ENCODE assay signal across 15 cellular contexts in genomic region chr9:133656211-133657119, GRCh38. TPM values are rescaled to one million over a fixed set of nuclear protein-coding genes. Genes with fewer than 3 reads are reported as not detected.
DNase-seq lines count a peak whose midpoint lies in the region; FAIRE-seq and TF ChIP-seq lines count a peak whose summit lies in the region.
"Had no signal": no experiment of that assay in that cellular context is flagged by ENCODE, and none has a peak within 500 bp of the region (broad histone marks: within the 10 kb centered on the region; RNA-seq: fewer than 3 reads in every experiment).

No MANE protein-coding gene starts in this region.

- no peak overlapping the region for H3K4me2 ChIP-seq in neural progenitor cell

- FAIRE-seq in H54 (lab: Jason Lieb, UNC) = no peak
- FAIRE-seq: HTR-8/SVneo had no signal

- H4K20me1 ChIP-seq in neural progenitor cell (ENCODE audit: low read depth) = no peaks in the 10 kb centered on the region

- peaks cover 23% of the 10 kb centered on the region for H3K4me1 Mint-ChIP-seq in neural progenitor cell

- H3K79me2 ChIP-seq in neural progenitor cell (ENCODE audit: low read depth) = no peaks in the 10 kb centered on the region
- H3K79me2 ChIP-seq: parathyroid adenoma had no signal

- peaks cover 8% of the 10 kb centered on the region for H3F3A ChIP-seq in neural progenitor cell (ENCODE audit: low read depth)

- CTCF ChIA-PET in A673 (lab: Charles Lee) = no interaction called here

- H3K9ac ChIP-seq in neural progenitor cell = no peak overlapping the region
- H3K9ac ChIP-seq: parathyroid adenoma had no signal

- no peak overlapping the region for H2AFZ ChIP-seq in neural progenitor cell (replicated peaks)
- H2AFZ ChIP-seq: parathyroid adenoma had no signal

- H3K27ac ChIP-seq in neural progenitor cell (no peak overlapping the region), A673 (ENCODE audit: low read depth, low read length, poor library complexity, severe bottlenecking) (no peak overlapping the region), substantia nigra (ENCODE audit: low read depth, low read length, poor library complexity, severe bottlenecking) (no peak overlapping the region)
- H3K27ac ChIP-seq: epithelial cell of prostate, parathyroid adenoma had no signal

- POLR2A ChIA-PET in A673 (lab: Charles Lee; ENCODE audit: low non-redundant PET) = no interaction called here

- no TSS peak for BruUV-seq in A673 (replicated peaks; lab: Mats Ljungman, UMichigan)

- no peaks in the 10 kb centered on the region for H3K36me3 Mint-ChIP-seq in neural progenitor cell

- H3K27me3 Mint-ChIP-seq in neural progenitor cell (ENCODE audit: insufficient read depth, low read depth) = peaks cover 29% of the 10 kb centered on the region

- TF ChIP-seq POLR2A in H54 (IDR thresholded peaks at IDR 0.05; ENCODE audit: low read depth, low read length) = no peak

- TF ChIP-seq CTCF in neural progenitor cell (IDR thresholded peaks at IDR 0.05) (no peak), A673 (conservative IDR thresholded peaks at IDR 0.05; ENCODE audit: low read depth, low read length) (no peak)

- H3K27me3 ChIP-seq in neural progenitor cell = peaks cover 64% of the 10 kb centered on the region
- H3K27me3 ChIP-seq in A673 (replicated peaks; ENCODE audit: insufficient read depth, low read depth, low read length, poor library complexity) = peaks cover 40% of the 10 kb centered on the region

- H3K36me3 ChIP-seq in neural progenitor cell = no peaks in the 10 kb centered on the region
- H3K36me3 ChIP-seq in A673 (ENCODE audit: insufficient read depth, low read length, poor library complexity, severe bottlenecking) = no peaks in the 10 kb centered on the region

- no peaks in the 10 kb centered on the region for H3K9me3 Mint-ChIP-seq in neural progenitor cell

- H3K4me3 ChIP-seq in neural progenitor cell (no peak overlapping the region), A673 (ENCODE audit: low read depth, low read length, poor library complexity, severe bottlenecking) (no peak overlapping the region)

- H3K27ac Mint-ChIP-seq in neural progenitor cell = no peak overlapping the region

- peak; percentile 41 for DNase-seq in DMS53 treated with DMSO at 0.1 percent for 48 hours (lab: John Stamatoyannopoulos, UW; ENCODE audit: unreplicated experiment)
- DNase-seq in NCI-H2196 (lab: John Stamatoyannopoulos, UW; ENCODE audit: unreplicated experiment) = peak; percentile 43
- peak; percentile 24 for DNase-seq in activated CD8-positive, alpha-beta memory T cell treated with anti-CD3 and anti-CD28 coated beads, Interleukin-2, amount 50 U/mL, for 4 hours
- DNase-seq in neural progenitor cell (ENCODE audit: low spot score) = no peak
- no peak for DNase-seq in A673 (ENCODE audit: low spot score)
- DNase-seq in H54 (ENCODE audit: insufficient read length, low spot score) = no peak
- no peak for DNase-seq in substantia nigra (lab: John Stamatoyannopoulos, UW)
- DNase-seq: GOT3, mesendoderm, NCI-H146, OCI-M1 had no signal

- H3K4me1 ChIP-seq in neural progenitor cell (peaks cover 17% of the 10 kb centered on the region), A673 (ENCODE audit: insufficient read depth, low read length, poor library complexity, severe bottlenecking) (peaks cover 16% of the 10 kb centered on the region)
- H3K4me1 ChIP-seq: parathyroid adenoma had no signal

- intact Hi-C loops in A673 (cut with micrococcal nuclease; ENCODE audit: unreplicated experiment) = no loop called here

- H3K4me3 Mint-ChIP-seq in neural progenitor cell = peak overlapping the region; percentile 41

- H3K9me3 ChIP-seq in neural progenitor cell (ENCODE audit: low read depth) (no peaks in the 10 kb centered on the region), A673 (ENCODE audit: low read depth, low read length, poor library complexity, severe bottlenecking) (no peaks in the 10 kb centered on the region)

RNA-seq across cellular contexts. Expression of gene DBH, which starts 20.3 kb away (rescaled TPM):
- not detected in 2 replicates for total RNA-seq in neural progenitor cell (ENCODE audit: low replicate concordance)
- not detected in 2 replicates for total RNA-seq in A673 (2021)

RNA-seq across cellular contexts. Expression of gene FAM163B, which starts 47.3 kb away (rescaled TPM):
- total RNA-seq in neural progenitor cell (ENCODE audit: low replicate concordance) = 0.31 TPM in 1 of 2 replicates, not detected in the other
- total RNA-seq in A673 (2021) = not detected in 2 replicates
- total RNA-seq: T-helper 1 cell treated with Interleukin-12 subunit alpha and Interleukin-12 subunit beta and Interleukin-4 antibody, amounts not matched to agents 30 ng/mL and 1 ng/mL, for 36 hours had no signal

Comparison
In these comparisons a context has a peak if more than half of its experiments do, and no peak if none do; other contexts are left out.
1. DNase-seq: peak in DMS53 treated with DMSO at 0.1 percent for 48 hours (single experiment), NCI-H2196 (single experiment) and activated CD8-positive, alpha-beta memory T cell treated with anti-CD3 and anti-CD28 coated beads, Interleukin-2, amount 50 U/mL, for 4 hours (single experiment); none in neural progenitor cell (single experiment), A673 (single experiment), H54 (single experiment) and substantia nigra (0 of 49).